ENCODE assay signal across 8 cellular contexts in the genomic region with DNA sequence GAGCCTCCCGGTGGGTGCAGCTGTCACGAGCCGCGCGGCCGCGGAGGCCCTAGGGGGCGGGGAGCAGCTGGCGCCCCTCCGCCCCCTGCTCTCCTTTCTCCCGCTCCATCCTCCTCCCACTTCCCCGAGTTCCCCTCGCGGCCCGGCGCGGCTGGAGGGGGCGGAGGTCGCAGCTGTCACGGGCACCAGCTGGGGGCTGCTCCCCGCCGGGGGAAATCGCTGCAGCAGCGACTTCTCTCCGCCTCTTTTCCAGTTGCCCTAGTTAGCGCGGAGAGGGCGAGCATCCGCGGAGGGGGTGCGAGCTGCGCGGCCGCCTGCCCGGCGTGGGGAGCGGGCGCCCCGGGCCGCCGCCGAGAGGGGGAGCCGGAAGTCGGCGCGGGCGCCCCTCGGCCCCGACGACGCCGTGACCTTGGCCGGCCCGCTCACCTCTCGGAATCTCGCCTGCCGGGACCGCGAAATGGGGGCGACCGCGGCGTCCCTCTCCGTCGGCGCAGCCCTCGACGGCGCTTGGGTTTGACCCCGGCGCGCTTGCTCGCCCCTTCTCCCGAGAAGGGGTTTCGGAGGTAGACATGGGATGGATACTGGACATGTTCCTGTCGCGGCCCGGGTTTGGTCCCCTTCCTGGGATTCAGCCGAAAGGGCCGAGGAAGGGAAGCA. TPM values are rescaled to one million over a fixed set of nuclear protein-coding genes. Genes with fewer than 3 reads are reported as not detected.
DNase-seq lines count a peak whose midpoint lies in the region; ATAC-seq, FAIRE-seq and TF ChIP-seq lines count a peak whose summit lies in the region.

No MANE protein-coding gene starts in this region.

- peak overlapping the region; percentile 70 for H3K4me3 ChIP-seq in Jurkat, Clone E6-1 (ENCODE audit: low read length)
- H3K4me3 ChIP-seq in small intestine (ENCODE audit: low read depth in 1 of 2, low read length in 2 of 2): peak overlapping the region; percentile 94 to 98

- H3K4me3 Mint-ChIP-seq in Calu3 (ENCODE audit: low read depth, unreplicated experiment): peak overlapping the region; percentile 79
- peak overlapping the region; percentile 90 to 98 (median 95) for H3K4me3 Mint-ChIP-seq in brain

- peak overlapping the region; percentile 94 to 95 for H3K27ac ChIP-seq in small intestine (ENCODE audit: low read depth in 1 of 2, low read length in 1 of 2)

- FAIRE-seq in small intestine (lab: Jason Lieb, UNC): no peak

- intact Hi-C loops in Calu3 (cut with micrococcal nuclease; ENCODE audit: unreplicated experiment): no loop called here

- DNase-seq in Calu3: peak; percentile 39
- peak; percentile 27 for DNase-seq in Jurkat, Clone E6-1 (ENCODE audit: low read depth, low spot score)
- DNase-seq in T-helper 9 cell: peak; percentile 58
- peak; percentile 78 for DNase-seq in iPS-NIHi11 (ENCODE audit: low spot score)
- peak; percentile 38 for DNase-seq in small intestine
- DNase-seq in GF-D8 (lab: John Stamatoyannopoulos, UW): no peak

- 1% methylated on average over 23 to 80 of the region's 80 CpGs for WGBS in small intestine, 3 donors

- CTCF ChIA-PET in Calu3 (lab: Charles Lee): no interaction called here

- H3K36me3 Mint-ChIP-seq in Calu3 (ENCODE audit: insufficient read depth, unreplicated experiment) (peaks cover 27% of the 10 kb centered on the region), brain (no peaks in the 10 kb centered on the region)

- H3K4me1 Mint-ChIP-seq in Calu3 (ENCODE audit: low read depth, unreplicated experiment) (peaks cover 37% of the 10 kb centered on the region), brain (peaks cover 63% of the 10 kb centered on the region)

- H3K27me3 Mint-ChIP-seq in Calu3 (ENCODE audit: unreplicated experiment) (peaks cover 9% of the 10 kb centered on the region), brain (peaks cover 9% of the 10 kb centered on the region)

- BruUV-seq in Calu3 (replicated peaks; lab: Mats Ljungman, UMichigan): no TSS peak

- H3K27ac Mint-ChIP-seq in Calu3 (ENCODE audit: unreplicated experiment) (no peak overlapping the region), brain (peak overlapping the region; percentile 63 to 97 (median 96))

- H3K27me3 ChIP-seq in small intestine (ENCODE audit: control insufficient read depth in 2 of 2, insufficient read depth in 2 of 2, low read length in 2 of 2): no peaks in the 10 kb centered on the region

- H3K4me1 ChIP-seq in small intestine (ENCODE audit: control insufficient read depth in 2 of 2, insufficient read depth in 1 of 2, low read depth in 1 of 2, low read length in 1 of 2): peaks cover 0 to 8% of the 10 kb centered on the region in 2 donors

- H3K36me3 ChIP-seq in small intestine (ENCODE audit: control insufficient read depth in 2 of 2, insufficient read depth in 2 of 2, low read length in 2 of 2): no peaks in the 10 kb centered on the region

- TF ChIP-seq CTCF in Calu3 (IDR thresholded peaks at IDR 0.05; ENCODE audit: unreplicated experiment) (no peak), brain (conservative IDR thresholded peaks at IDR 0.05) (no peak)

- H3K9me3 Mint-ChIP-seq in Calu3 (ENCODE audit: low read depth, unreplicated experiment) (no peaks in the 10 kb centered on the region), brain (no peaks in the 10 kb centered on the region)

- no peaks in the 10 kb centered on the region for H3K9me3 ChIP-seq in small intestine (ENCODE audit: control insufficient read depth, low read depth)

- peak; percentile 45 for ATAC-seq in GM21528 (IDR thresholded peaks at IDR 0.05; ENCODE audit: low FRiP score, unreplicated experiment)

RNA-seq across cellular contexts. Expression of a gene that starts 0.7 kb away (rescaled TPM):
- 13.2 and 14.8 TPM in 2 replicates for total RNA-seq in Calu3 (2022)
- polyA plus RNA-seq in Jurkat, Clone E6-1 (2012; ENCODE audit: insufficient read depth, insufficient read length): 10.0 TPM
- 37.4 TPM for polyA plus RNA-seq in brain (ENCODE audit: insufficient read depth, low read depth, low replicate concordance)
- 10 to 100 TPM; 13.8 to 21.9 (median 18.9) TPM for polyA plus RNA-seq in small intestine
